ENCODE assay signal across 8 cellular contexts in genomic region chr2:182642328-182642727, GRCh38.
A peak's percentile ranks its signal among the peaks of the same experiment; 100 is the strongest.
DNase-seq lines count a peak whose midpoint lies in the region; ATAC-seq lines count a peak whose summit lies in the region.

No MANE protein-coding gene starts in this region.

- H3K9me3 ChIP-seq in right cardiac atrium (ENCODE audit: control insufficient read depth, low read length), result no peaks in the 10 kb centered on the region

- ATAC-seq in GM18520 (IDR thresholded peaks at IDR 0.05; ENCODE audit: unreplicated experiment) (peak; percentile 99), HG02798 (IDR thresholded peaks at IDR 0.05; ENCODE audit: poor library complexity, unreplicated experiment) (peak; percentile 100), right cardiac atrium (peak; percentile 45 to 90)

- H3K4me3 ChIP-seq in right cardiac atrium (ENCODE audit: low read length), result no peak overlapping the region

- DNase-seq in AG20443 (ENCODE audit: low spot score) (peak; percentile 56), NCI-H446 (lab: John Stamatoyannopoulos, UW) (peak; percentile 70 to 82), right cardiac atrium (peak; percentile 57 to 78 (median 77)), substantia nigra (lab: John Stamatoyannopoulos, UW) (peak in 32 of 49 donors; percentile 1 to 67 (median 26)), COR-L47 (lab: John Stamatoyannopoulos, UW) (no peak)
- DNase-seq in activated T-helper 9 cell treated with anti-CD3 and anti-CD28 coated beads, Interleukin-2, amount 50 U/mL, for 16 hours (ENCODE audit: low read depth), result peak; percentile 0

- intact Hi-C loops in right cardiac atrium (cut with DNase I), result no loop called here

- WGBS in right cardiac atrium, result 72% methylated on average over 3 of the region's 3 CpGs

- H3K27ac ChIP-seq in right cardiac atrium (ENCODE audit: low read length), result no peak overlapping the region
- no peak overlapping the region for H3K27ac ChIP-seq in substantia nigra (ENCODE audit: low read depth, low read length, poor library complexity, severe bottlenecking)

- no peaks in the 10 kb centered on the region for H3K4me1 ChIP-seq in right cardiac atrium (ENCODE audit: control insufficient read depth, insufficient read depth, low read length)

- no peaks in the 10 kb centered on the region for H3K27me3 ChIP-seq in right cardiac atrium (ENCODE audit: control insufficient read depth, insufficient read depth)
